Comparison of ENCODE assay signal across 8 cellular contexts in the genomic region with DNA sequence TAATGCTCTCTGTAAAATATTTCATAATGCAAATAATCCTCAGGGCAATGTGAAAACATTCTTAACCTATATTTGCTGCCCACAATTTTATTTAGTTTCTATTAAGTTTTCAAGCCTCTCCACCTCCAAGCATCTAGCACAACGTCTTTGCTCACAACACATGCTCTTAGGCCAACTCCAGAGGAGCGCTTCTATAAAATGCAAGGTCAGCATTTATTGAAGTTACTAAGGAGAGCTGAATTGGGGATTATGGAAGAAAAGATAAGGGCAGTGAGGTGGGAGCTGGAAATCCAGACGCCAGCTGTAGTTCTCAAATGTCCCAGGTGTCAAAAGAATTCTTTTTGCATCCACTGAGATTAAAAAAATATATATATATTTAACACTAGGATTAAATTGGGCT. TPM values are rescaled to one million over a fixed set of nuclear protein-coding genes. Genes with fewer than 3 reads are reported as not detected.
DNase-seq lines count a peak whose midpoint lies in the region; ATAC-seq and TF ChIP-seq lines count a peak whose summit lies in the region.

No MANE protein-coding gene starts in this region.

- CTCF ChIA-PET in HEK293 (lab: Yijun Ruan, JAX) = no interaction called here

- DNase-seq in astrocyte of the cerebellum (ENCODE audit: low read depth) = no peak
- DNase-seq in middle frontal gyrus (ENCODE audit: extremely low spot score, low spot score) = no peak
- DNase-seq in NCI-H524 treated with DMSO at 0.1 percent for 48 hours (lab: John Stamatoyannopoulos, UW) = no peak
- DNase-seq in anterior cingulate cortex (lab: John Stamatoyannopoulos, UW) = no peak

- 86% methylated on average over 1 of the region's 3 CpGs; no CpG with 5 or more reads in 1 of the 2 experiments for WGBS in mesodermal cell (ENCODE audit: insufficient coverage in 2 of 2), 2 experiments

- H3K36me3 ChIP-seq in HEK293 (ENCODE audit: control insufficient read depth in 2 of 2, insufficient read depth in 1 of 2, low read length in 2 of 2) (peaks cover 0 to 9% of the 10 kb centered on the region in 2 experiments; a peak in 1 of 3 replicates), mesodermal cell (ENCODE audit: control insufficient read depth, insufficient read depth, low read length) (peaks cover 24% of the 10 kb centered on the region)

- no peak for TF ChIP-seq CTCF in 22Rv1 (IDR thresholded peaks at IDR 0.05)
- TF ChIP-seq CTCF in HEK293 (tag by site-specific recombination; IDR thresholded peaks at IDR 0.05) = no peak
- TF ChIP-seq CTCF in astrocyte of the cerebellum (IDR thresholded peaks at IDR 0.05; ENCODE audit: low read depth, low read length, missing control alignments) = no peak

- H3K4me3 ChIP-seq in HEK293 (ENCODE audit: low read depth, low read length) = peak overlapping the region; percentile 100; the same call in 1 of the 2 replicates
- H3K4me3 ChIP-seq in astrocyte of the cerebellum (ENCODE audit: low read depth, low read length) = peak overlapping the region; percentile 83
- H3K4me3 ChIP-seq in mesodermal cell (ENCODE audit: extremely low read depth, insufficient read depth, low read length, poor library complexity, severe bottlenecking) = peak overlapping the region; percentile 97

- no peak for ATAC-seq in HG02798 (IDR thresholded peaks at IDR 0.05; ENCODE audit: poor library complexity, unreplicated experiment)

- H3K4me1 ChIP-seq in HEK293 (ENCODE audit: control insufficient read depth, insufficient read depth, low read length) (no peaks in the 10 kb centered on the region), mesodermal cell (ENCODE audit: control insufficient read depth, insufficient read depth, low read length, poor library complexity, severe bottlenecking) (no peaks in the 10 kb centered on the region)

- in situ Hi-C loops in astrocyte of the cerebellum (cut with HindIII; ENCODE audit: low sequenced_read_pairs) = no loop called here

- no peaks in the 10 kb centered on the region for H3K9me3 ChIP-seq in HEK293 (ENCODE audit: control insufficient read depth, insufficient read depth, low read depth, low read length)
- peaks cover 5% of the 10 kb centered on the region for H3K9me3 ChIP-seq in mesodermal cell (ENCODE audit: control insufficient read depth, low read length)

- POLR2A ChIA-PET in HEK293 (lab: Yijun Ruan, JAX) = interaction anchor here (1.6 kb wide), 1 partner anchor 145 kb away, joined by 8 read pairs; a partner anchor contains a TSS

- H3K27ac ChIP-seq in 22Rv1 = peak overlapping the region; percentile 88
- no peak overlapping the region for H3K27ac ChIP-seq in HEK293 (ENCODE audit: extremely low read depth, low read depth, low read length)
- H3K27ac ChIP-seq in mesodermal cell (ENCODE audit: low read depth, low read length, severe bottlenecking) = no peak overlapping the region

TF ChIP-seq in HEK293, 187 proteins besides CTCF, POLR2A, EP300 and RAD21 (continues in another document):
- TF ChIP-seq ZNF707 (tag by site-specific recombination; IDR thresholded peaks at IDR 0.05) (no peak), SP7 (tag by site-specific recombination; IDR thresholded peaks at IDR 0.05) (no peak), ZNF292 (tag by site-specific recombination; IDR thresholded peaks at IDR 0.05; ENCODE audit: borderline replicate concordance, low read depth) (no peak), ZNF112 (tag by site-specific recombination; IDR thresholded peaks at IDR 0.05) (no peak), ZNF792 (tag by site-specific recombination; IDR thresholded peaks at IDR 0.05) (no peak), GLI2 (tag by site-specific recombination; IDR thresholded peaks at IDR 0.05; ENCODE audit: borderline replicate concordance, low read depth) (no peak), ZNF530 (tag by site-specific recombination; IDR thresholded peaks at IDR 0.05; ENCODE audit: low read depth) (no peak), ZNF776 (tag by site-specific recombination; IDR thresholded peaks at IDR 0.05; ENCODE audit: borderline replicate concordance) (no peak), ZNF146 (tag by site-specific recombination; IDR thresholded peaks at IDR 0.05) (no peak), ZNF561 (tag by site-specific recombination; IDR thresholded peaks at IDR 0.05; ENCODE audit: borderline replicate concordance) (no peak), ZFHX2 (tag by site-specific recombination; conservative IDR thresholded peaks at IDR 0.05) (no peak), GLIS2 (tag by site-specific recombination; IDR thresholded peaks at IDR 0.05) (no peak), ZNF623 (tag by site-specific recombination; IDR thresholded peaks at IDR 0.05) (no peak), ZNF211 (tag by site-specific recombination; IDR thresholded peaks at IDR 0.05; ENCODE audit: low read depth) (no peak), WT1 (tag by site-specific recombination; IDR thresholded peaks at IDR 0.05) (no peak)
- TF ChIP-seq, protein P1, sequence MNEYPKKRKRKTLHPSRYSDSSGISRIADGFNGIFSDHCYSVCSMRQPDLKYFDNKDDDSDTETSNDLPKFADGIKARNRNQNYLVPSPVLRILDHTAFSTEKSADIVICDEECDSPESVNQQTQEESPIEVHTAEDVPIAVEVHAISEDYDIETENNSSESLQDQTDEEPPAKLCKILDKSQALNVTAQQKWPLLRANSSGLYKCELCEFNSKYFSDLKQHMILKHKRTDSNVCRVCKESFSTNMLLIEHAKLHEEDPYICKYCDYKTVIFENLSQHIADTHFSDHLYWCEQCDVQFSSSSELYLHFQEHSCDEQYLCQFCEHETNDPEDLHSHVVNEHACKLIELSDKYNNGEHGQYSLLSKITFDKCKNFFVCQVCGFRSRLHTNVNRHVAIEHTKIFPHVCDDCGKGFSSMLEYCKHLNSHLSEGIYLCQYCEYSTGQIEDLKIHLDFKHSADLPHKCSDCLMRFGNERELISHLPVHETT (tag by site-specific recombination; IDR thresholded peaks at IDR 0.05) = no peak
- TF ChIP-seq, protein P2, sequence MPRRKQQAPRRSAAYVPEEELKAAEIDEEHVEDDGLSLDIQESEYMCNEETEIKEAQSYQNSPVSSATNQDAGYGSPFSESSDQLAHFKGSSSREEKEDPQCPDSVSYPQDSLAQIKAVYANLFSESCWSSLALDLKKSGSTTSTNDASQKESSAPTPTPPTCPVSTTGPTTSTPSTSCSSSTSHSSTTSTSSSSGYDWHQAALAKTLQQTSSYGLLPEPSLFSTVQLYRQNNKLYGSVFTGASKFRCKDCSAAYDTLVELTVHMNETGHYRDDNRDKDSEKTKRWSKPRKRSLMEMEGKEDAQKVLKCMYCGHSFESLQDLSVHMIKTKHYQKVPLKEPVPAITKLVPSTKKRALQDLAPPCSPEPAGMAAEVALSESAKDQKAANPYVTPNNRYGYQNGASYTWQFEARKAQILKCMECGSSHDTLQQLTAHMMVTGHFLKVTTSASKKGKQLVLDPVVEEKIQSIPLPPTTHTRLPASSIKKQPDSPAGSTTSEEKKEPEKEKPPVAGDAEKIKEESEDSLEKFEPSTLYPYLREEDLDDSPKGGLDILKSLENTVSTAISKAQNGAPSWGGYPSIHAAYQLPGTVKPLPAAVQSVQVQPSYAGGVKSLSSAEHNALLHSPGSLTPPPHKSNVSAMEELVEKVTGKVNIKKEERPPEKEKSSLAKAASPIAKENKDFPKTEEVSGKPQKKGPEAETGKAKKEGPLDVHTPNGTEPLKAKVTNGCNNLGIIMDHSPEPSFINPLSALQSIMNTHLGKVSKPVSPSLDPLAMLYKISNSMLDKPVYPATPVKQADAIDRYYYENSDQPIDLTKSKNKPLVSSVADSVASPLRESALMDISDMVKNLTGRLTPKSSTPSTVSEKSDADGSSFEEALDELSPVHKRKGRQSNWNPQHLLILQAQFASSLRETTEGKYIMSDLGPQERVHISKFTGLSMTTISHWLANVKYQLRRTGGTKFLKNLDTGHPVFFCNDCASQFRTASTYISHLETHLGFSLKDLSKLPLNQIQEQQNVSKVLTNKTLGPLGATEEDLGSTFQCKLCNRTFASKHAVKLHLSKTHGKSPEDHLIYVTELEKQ (tag by site-specific recombination; IDR thresholded peaks at IDR 0.05; ENCODE audit: borderline replicate concordance) = no peak
- TF ChIP-seq, protein P3, sequence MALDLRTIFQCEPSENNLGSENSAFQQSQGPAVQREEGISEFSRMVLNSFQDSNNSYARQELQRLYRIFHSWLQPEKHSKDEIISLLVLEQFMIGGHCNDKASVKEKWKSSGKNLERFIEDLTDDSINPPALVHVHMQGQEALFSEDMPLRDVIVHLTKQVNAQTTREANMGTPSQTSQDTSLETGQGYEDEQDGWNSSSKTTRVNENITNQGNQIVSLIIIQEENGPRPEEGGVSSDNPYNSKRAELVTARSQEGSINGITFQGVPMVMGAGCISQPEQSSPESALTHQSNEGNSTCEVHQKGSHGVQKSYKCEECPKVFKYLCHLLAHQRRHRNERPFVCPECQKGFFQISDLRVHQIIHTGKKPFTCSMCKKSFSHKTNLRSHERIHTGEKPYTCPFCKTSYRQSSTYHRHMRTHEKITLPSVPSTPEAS (tag by site-specific recombination; IDR thresholded peaks at IDR 0.05) = no peak
- TF ChIP-seq, protein P4, sequence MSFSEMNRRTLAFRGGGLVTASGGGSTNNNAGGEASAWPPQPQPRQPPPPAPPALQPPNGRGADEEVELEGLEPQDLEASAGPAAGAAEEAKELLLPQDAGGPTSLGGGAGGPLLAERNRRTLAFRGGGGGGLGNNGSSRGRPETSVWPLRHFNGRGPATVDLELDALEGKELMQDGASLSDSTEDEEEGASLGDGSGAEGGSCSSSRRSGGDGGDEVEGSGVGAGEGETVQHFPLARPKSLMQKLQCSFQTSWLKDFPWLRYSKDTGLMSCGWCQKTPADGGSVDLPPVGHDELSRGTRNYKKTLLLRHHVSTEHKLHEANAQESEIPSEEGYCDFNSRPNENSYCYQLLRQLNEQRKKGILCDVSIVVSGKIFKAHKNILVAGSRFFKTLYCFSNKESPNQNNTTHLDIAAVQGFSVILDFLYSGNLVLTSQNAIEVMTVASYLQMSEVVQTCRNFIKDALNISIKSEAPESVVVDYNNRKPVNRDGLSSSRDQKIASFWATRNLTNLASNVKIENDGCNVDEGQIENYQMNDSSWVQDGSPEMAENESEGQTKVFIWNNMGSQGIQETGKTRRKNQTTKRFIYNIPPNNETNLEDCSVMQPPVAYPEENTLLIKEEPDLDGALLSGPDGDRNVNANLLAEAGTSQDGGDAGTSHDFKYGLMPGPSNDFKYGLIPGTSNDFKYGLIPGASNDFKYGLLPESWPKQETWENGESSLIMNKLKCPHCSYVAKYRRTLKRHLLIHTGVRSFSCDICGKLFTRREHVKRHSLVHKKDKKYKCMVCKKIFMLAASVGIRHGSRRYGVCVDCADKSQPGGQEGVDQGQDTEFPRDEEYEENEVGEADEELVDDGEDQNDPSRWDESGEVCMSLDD (tag by site-specific recombination; IDR thresholded peaks at IDR 0.05) = no peak

RNA-seq across cellular contexts. Expression of a gene that starts 1.0 kb away (rescaled TPM):
- 11.6 TPM for polyA plus RNA-seq in mesodermal cell (2013, experiment 1 of 2)
- 11.8 TPM for polyA plus RNA-seq in mesodermal cell (2013, experiment 2 of 2)

RNA-seq across cellular contexts. Expression of a gene that starts 1.2 kb away (rescaled TPM):
- polyA plus RNA-seq in mesodermal cell (2013, experiment 1 of 2) = 25.4 TPM
- 25.1 TPM for polyA plus RNA-seq in mesodermal cell (2013, experiment 2 of 2)

RNA-seq across cellular contexts. Expression of a gene that starts 59.3 kb away (rescaled TPM):
- not detected for polyA plus RNA-seq in mesodermal cell (2013, experiment 1 of 2)
- polyA plus RNA-seq in mesodermal cell (2013, experiment 2 of 2) = not detected
